8 cellular contexts compared by ENCODE assay signal in the genomic region with DNA sequence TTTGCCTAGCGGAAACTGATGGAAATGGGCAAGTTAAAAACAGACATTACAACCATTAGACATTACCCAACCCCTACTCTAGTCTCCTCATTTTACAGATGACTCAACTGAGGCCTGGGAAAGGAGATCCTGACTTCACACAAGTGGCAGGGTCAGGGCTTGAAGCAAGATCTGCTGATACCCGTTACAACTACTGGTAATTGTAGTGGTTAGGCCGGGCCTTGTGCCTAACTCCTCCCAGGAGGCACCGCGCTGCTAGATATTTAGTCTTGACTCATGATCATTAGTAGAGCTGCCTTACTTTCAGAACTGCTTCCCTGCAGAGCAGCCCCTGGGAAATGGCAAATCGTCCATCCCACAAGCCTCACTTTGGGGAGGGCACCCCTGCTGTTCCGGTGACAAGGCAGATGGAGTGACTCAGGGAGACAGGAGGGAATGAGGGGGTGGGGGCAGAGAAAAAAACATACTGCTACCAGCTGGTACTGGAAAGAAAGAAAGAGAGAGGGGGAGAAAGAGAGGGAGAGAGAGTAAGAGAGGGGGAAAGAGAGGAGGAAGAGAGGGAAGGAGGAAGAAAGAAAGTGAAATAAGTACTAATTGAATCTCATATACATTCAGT. TPM values are rescaled to one million over a fixed set of nuclear protein-coding genes. Genes with fewer than 3 reads are reported as not detected.
DNase-seq lines count a peak whose midpoint lies in the region; ATAC-seq, FAIRE-seq and TF ChIP-seq lines count a peak whose summit lies in the region.

No MANE protein-coding gene starts in this region.

- FAIRE-seq in GM12878 (lab: Jason Lieb, UNC) (no peak), D721Med (lab: Jason Lieb, UNC) (no peak)

- 26% methylated on average over 7 of the region's 7 CpGs for WGBS in GM12878 (ENCODE audit: insufficient coverage, insufficient replicate concordance, low lambda C conversion rate, missing lambda C conversion rate)
- 38 to 71% (median 59%) methylated on average over 7 of the region's 7 CpGs for WGBS in stomach, 5 donors

- 0 out of 2 replicates have a peak overlapping the region, but pooled peaks have one; percentile 12 for H3K9ac ChIP-seq in GM12878 (ENCODE audit: control insufficient read depth, insufficient read depth, low read length)

- H4K20me1 ChIP-seq in GM12878 (ENCODE audit: control insufficient read depth, insufficient read depth): no peaks in the 10 kb centered on the region

- CTCF ChIA-PET in GM12878 (lab: Yijun Ruan, JAX): interaction anchor here (1.1 to 1.4 kb wide), 3 partner anchors 32 to 112 kb away, joined by 3 read pairs; a partner anchor contains a TSS

- no TSS peak for BruUV-seq in GM12878 (replicated peaks; lab: Mats Ljungman, UMichigan)

- SMC1A ChIA-PET in GM12878 (lab: Charles Lee; ENCODE audit: uncharacterized antibody, unreplicated experiment): interaction anchor here (0.9 to 1.2 kb wide), 2 partner anchors 110 to 157 kb away, joined by 3 read pairs; no protein-coding TSS in a partner anchor

- in situ Hi-C loops in GM12878 (cut with MboI): no loop called here

- H3K27me3 ChIP-seq in GM12878 (replicated peaks in 1 of 2; ENCODE audit: control insufficient read depth in 2 of 2, insufficient read depth in 2 of 2, low read length in 1 of 2): no peaks in the 10 kb centered on the region
- H3K27me3 ChIP-seq in stomach: no peaks in the 10 kb centered on the region

- H3K36me3 ChIP-seq in GM12878 (ENCODE audit: control insufficient read depth in 2 of 2, insufficient read depth in 2 of 2, low read length in 1 of 2) (no peaks in the 10 kb centered on the region; a peak in 1 of 4 replicates), stomach (no peaks in the 10 kb centered on the region)

- H3K27ac ChIP-seq in GM12878 (ENCODE audit: control insufficient read depth, insufficient read depth) (peak overlapping the region; percentile 22), stomach (peak overlapping the region; percentile 33 to 90 (median 87))

- no peak for TF ChIP-seq POLR2A in GM12878 (IDR thresholded peaks at IDR 0.05; ENCODE audit: low read depth, low read length)
- no peak for TF ChIP-seq POLR2A in stomach (IDR thresholded peaks at IDR 0.05)

- intact Hi-C loops in GM12878 (cut with micrococcal nuclease; ENCODE audit: unreplicated experiment) (loop anchor here (1.0 to 5.0 kb wide), 3 partner anchors 8 to 159 kb away; no protein-coding TSS in a partner anchor), stomach (cut with DNase I; ENCODE audit: low total_unique reads) (no loop called here)

- TF ChIP-seq CTCF in GM12878 (IDR thresholded peaks at IDR 0.05 in 2 of 3, conservative IDR thresholded peaks at IDR 0.05 in 1 of 3; ENCODE audit: control insufficient read depth in 2 of 3, extremely low read depth in 1 of 3, insufficient read depth in 1 of 3, low read depth in 3 of 3, low read length in 3 of 3): no peak
- no peak for TF ChIP-seq CTCF in stomach (IDR thresholded peaks at IDR 0.05)
- TF ChIP-seq CTCF in D721Med (IDR thresholded peaks at IDR 0.05; ENCODE audit: insufficient read depth, missing control alignments): no peak

- H3K9me3 ChIP-seq in GM12878 (replicated peaks; ENCODE audit: control insufficient read depth, insufficient read depth, low read length) (no peaks in the 10 kb centered on the region; the same call in 2 of the 3 replicates), stomach (peaks cover 0 to 7% (median 3%) of the 10 kb centered on the region in 4 donors)

- H2AFZ ChIP-seq in GM12878 (ENCODE audit: control insufficient read depth, low read depth, low read length): peak overlapping the region; percentile 60

- peak; percentile 27 for DNase-seq in GF-D8 (lab: John Stamatoyannopoulos, UW)
- peak; percentile 48 for DNase-seq in SKM-1 treated with dmso at 0.1 percent for 144 hours (lab: John Stamatoyannopoulos, UW; ENCODE audit: unreplicated experiment)
- DNase-seq in GM12878 (ENCODE audit: low read depth, low spot score): no peak
- DNase-seq in left kidney (ENCODE audit: low read depth, low spot score): peak; percentile 4
- no peak for DNase-seq in stomach
- DNase-seq in HuH-7 (ENCODE audit: low spot score): no peak
- no peak for DNase-seq in D721Med (ENCODE audit: insufficient read length, low spot score)

- peak; percentile 40 for ATAC-seq in HG02981 (IDR thresholded peaks at IDR 0.05; ENCODE audit: unreplicated experiment)
- ATAC-seq in GM12878: peak; percentile 61

- no peak for TF ChIP-seq EP300 in GM12878 (IDR thresholded peaks at IDR 0.05; ENCODE audit: borderline replicate concordance in 1 of 2, control insufficient read depth in 1 of 2, low read depth in 2 of 2, low read length in 2 of 2)
- no peak for TF ChIP-seq EP300 in stomach (IDR thresholded peaks at IDR 0.05)

- H3K4me1 ChIP-seq in GM12878 (ENCODE audit: control insufficient read depth, insufficient read depth, low read length) (peaks cover 5% of the 10 kb centered on the region), stomach (peaks cover 0 to 29% (median 6%) of the 10 kb centered on the region in 4 donors)

- RAD21 ChIA-PET in GM12878 (lab: Charles Lee; ENCODE audit: unreplicated experiment): interaction anchor here (0.9 to 1.7 kb wide), 2 partner anchors 9 to 53 kb away, joined by 3 to 5 read pairs; no protein-coding TSS in a partner anchor

- H3K4me2 ChIP-seq in GM12878 (ENCODE audit: control insufficient read depth, insufficient read depth): peak overlapping the region; percentile 86

- TF ChIP-seq RAD21 in GM12878 (IDR thresholded peaks at IDR 0.05; ENCODE audit: insufficient read depth, low read depth, low read length): no peak

- peak overlapping the region; percentile 68; the same call in 1 of the 2 replicates for H3K4me3 ChIP-seq in GM12878
- H3K4me3 ChIP-seq in stomach: no peak overlapping the region

- H3K79me2 ChIP-seq in GM12878 (ENCODE audit: control insufficient read depth, insufficient read depth, low read length): no peaks in the 10 kb centered on the region

- POLR2A ChIA-PET in GM12878 (lab: Charles Lee): interaction anchor here (1.6 to 2.5 kb wide), 2 partner anchors 9 to 12 kb away, joined by 5 to 7 read pairs; a partner anchor contains a TSS

TF ChIP-seq in GM12878, 131 proteins besides CTCF, POLR2A, EP300 and RAD21:
- TF ChIP-seq NFIC (IDR thresholded peaks at IDR 0.05; ENCODE audit: low read depth, low read length) (no peak), RUNX3 (IDR thresholded peaks at IDR 0.05; ENCODE audit: low read length) (peak; percentile 21; the same call in 1 of the 2 replicates)
TF ChIP-seq in GM12878: peak in this region for 1.

RNA-seq across cellular contexts. Expression of a gene that starts 12.2 kb away (rescaled TPM):
- 22.3 and 23.5 TPM in 2 replicates for total RNA-seq in GM12878 (2013; cell fraction: nucleolus; rRNA removed)
- total RNA-seq in GM12878 (2014; rRNA removed) (21.1 and 21.5 TPM in 2 replicates), GM12878 (2014; rRNA removed; fragmentation: Illumina TruSeq; extraction: Trizol) (25.1 and 25.8 TPM in 2 replicates), GM12878 (2021) (18.8 and 18.9 TPM in 2 replicates), stomach (10 to 100 TPM in 2 of 5 donors, 1 to 10 TPM in 3; 1.7 to 22.9 (median 8.5) TPM)
- 10.8 TPM for polyA plus RNA-seq in GM12878 (2011; ENCODE audit: low read depth)
- polyA plus RNA-seq in GM12878 (2011; rRNA removed) (18.1 and 25.4 TPM in 2 replicates), GM12878 (2014; fragmentation: Illumina TruSeq; extraction: Trizol) (29.7 and 37.7 TPM in 2 replicates), GM12878 (2014; fragmentation: Nextera tagmentation; extraction: Ambion mirVana) (1 to 10 TPM; 5.4 to 6.5 TPM), GM12878 (2014; rRNA removed) (16.2 and 17.9 TPM in 2 replicates), GM12878 (2016; fragmentation: Nextera tagmentation; extraction: Ambion mirVana) (10 to 100 TPM; 13.7 to 13.8 TPM), stomach (10 to 100 TPM in 1 of 3 donors, 1 to 10 TPM in 2; 2.6 to 10.1 (median 7.7) TPM)
- polyA plus RNA-seq in GM12878 (2011; cell fraction: cytosol; rRNA removed): 9.3 and 10.1 TPM in 2 replicates
- 17.0 and 18.3 TPM in 2 replicates for polyA plus RNA-seq in GM12878 (2011; cell fraction: nucleus; rRNA removed)
- 12.9 and 15.3 TPM in 2 replicates for polyA plus RNA-seq in GM12878 (2012)
- 14.4 and 16.4 TPM in 2 replicates for polyA minus RNA-seq in GM12878 (2011; rRNA and poly(A)+ RNA removed)
- polyA minus RNA-seq in GM12878 (2011; cell fraction: cytosol; rRNA and poly(A)+ RNA removed): 4.4 and 5.7 TPM in 2 replicates
- polyA minus RNA-seq in GM12878 (2011; cell fraction: nucleus; rRNA and poly(A)+ RNA removed): 5.8 and 6.6 TPM in 2 replicates

Comparison
In these comparisons a context has a peak if more than half of its experiments do, and no peak if none do; other contexts are left out.
1. DNase-seq: peak in GF-D8 (single experiment), SKM-1 treated with dmso at 0.1 percent for 144 hours (single experiment) and left kidney (single experiment); none in GM12878 (single experiment), stomach (single experiment), HuH-7 (single experiment) and D721Med (single experiment).